8 cellular contexts compared by ENCODE assay signal in genomic region chr18:45384137-45384998, GRCh38.
DNase-seq lines count a peak whose midpoint lies in the region; ATAC-seq and TF ChIP-seq lines count a peak whose summit lies in the region.

No MANE protein-coding gene starts in this region.

- no peak overlapping the region for H3K27ac ChIP-seq in right atrium auricular region
- peak overlapping the region in 1 of 4 donors; percentile 0 for H3K27ac ChIP-seq in sigmoid colon

- no peak overlapping the region for H3K4me3 Mint-ChIP-seq in activated naive CD8-positive, alpha-beta T cell treated with anti-CD3 and anti-CD28 coated beads, Interleukin-2, amount 50 U/mL, for 24 hours

- peaks cover 3% of the 10 kb centered on the region for H3K4me1 Mint-ChIP-seq in activated naive CD8-positive, alpha-beta T cell treated with anti-CD3 and anti-CD28 coated beads, Interleukin-2, amount 50 U/mL, for 24 hours

- H3K27me3 Mint-ChIP-seq in activated naive CD8-positive, alpha-beta T cell treated with anti-CD3 and anti-CD28 coated beads, Interleukin-2, amount 50 U/mL, for 24 hours, result peaks cover 19% of the 10 kb centered on the region

- H3K9me3 ChIP-seq in right atrium auricular region (no peaks in the 10 kb centered on the region), sigmoid colon (no peaks in the 10 kb centered on the region)

- WGBS in sigmoid colon, 2 donors, result 31 to 41% methylated on average over 5 of the region's 5 CpGs

- H3K36me3 Mint-ChIP-seq in activated naive CD8-positive, alpha-beta T cell treated with anti-CD3 and anti-CD28 coated beads, Interleukin-2, amount 50 U/mL, for 24 hours (ENCODE audit: low read depth), result no peaks in the 10 kb centered on the region

- no peak for TF ChIP-seq POLR2A in sigmoid colon (IDR thresholded peaks at IDR 0.05)

- intact Hi-C loops in sigmoid colon (cut with DNase I), result no loop called here

- H3K9me3 Mint-ChIP-seq in activated naive CD8-positive, alpha-beta T cell treated with anti-CD3 and anti-CD28 coated beads, Interleukin-2, amount 50 U/mL, for 24 hours, result no peaks in the 10 kb centered on the region

- H3K36me3 ChIP-seq in right atrium auricular region (no peaks in the 10 kb centered on the region), sigmoid colon (no peaks in the 10 kb centered on the region)

- H3K27me3 ChIP-seq in right atrium auricular region, result no peaks in the 10 kb centered on the region
- no peaks in the 10 kb centered on the region for H3K27me3 ChIP-seq in sigmoid colon

- TF ChIP-seq EP300 in sigmoid colon (IDR thresholded peaks at IDR 0.05), result no peak

- no peak overlapping the region for H3K27ac Mint-ChIP-seq in activated naive CD8-positive, alpha-beta T cell treated with anti-CD3 and anti-CD28 coated beads, Interleukin-2, amount 50 U/mL, for 24 hours

- peak; percentile 18 to 55 for DNase-seq in AML-193 (lab: John Stamatoyannopoulos, UW)
- peak; percentile 54 for DNase-seq in LHCN-M2 (ENCODE audit: low read depth)
- DNase-seq in RKO (ENCODE audit: low spot score), result peak; percentile 71
- DNase-seq in activated naive CD8-positive, alpha-beta T cell treated with anti-CD3 and anti-CD28 coated beads, Interleukin-2, amount 50 U/mL, for 24 hours, result peak; percentile 44
- no peak for DNase-seq in right atrium auricular region (ENCODE audit: low spot score)
- no peak for DNase-seq in sigmoid colon

- H3K4me1 ChIP-seq in right atrium auricular region (peaks cover 0 to 4% of the 10 kb centered on the region in 2 donors), sigmoid colon (no peaks in the 10 kb centered on the region)

- TF ChIP-seq CTCF in right atrium auricular region (IDR thresholded peaks at IDR 0.05) (peak; percentile 50 to 80), sigmoid colon (IDR thresholded peaks at IDR 0.05) (peak in 3 of 4 experiments; percentile 18 to 49 (median 48))

- ATAC-seq in GM18867 (IDR thresholded peaks at IDR 0.05; ENCODE audit: unreplicated experiment), result peak; percentile 60
- peak; percentile 63 for ATAC-seq in activated naive CD8-positive, alpha-beta T cell treated with anti-CD3 and anti-CD28 coated beads, Interleukin-2, amount 50 U/mL, for 24 hours
- ATAC-seq in HG03469 (IDR thresholded peaks at IDR 0.05; ENCODE audit: unreplicated experiment), result no peak

- H3K4me3 ChIP-seq in right atrium auricular region (no peak overlapping the region), sigmoid colon (no peak overlapping the region)

Comparison
In these comparisons a context has a peak if more than half of its experiments do, and no peak if none do; other contexts are left out.
1. DNase-seq: peak in AML-193 (2 of 2), LHCN-M2 (single experiment), RKO (single experiment) and activated naive CD8-positive, alpha-beta T cell treated with anti-CD3 and anti-CD28 coated beads, Interleukin-2, amount 50 U/mL, for 24 hours (single experiment); none in right atrium auricular region (single experiment) and sigmoid colon (single experiment).